13 cellular contexts compared by ENCODE assay signal in genomic region chr15:39785139-39785538, GRCh38. TPM values are rescaled to one million over a fixed set of nuclear protein-coding genes. Genes with fewer than 3 reads are reported as not detected.
DNase-seq lines count a peak whose midpoint lies in the region; ATAC-seq and TF ChIP-seq lines count a peak whose summit lies in the region.
"Had no signal": no experiment of that assay in that cellular context is flagged by ENCODE, and none has a peak within 500 bp of the region (broad histone marks: within the 10 kb centered on the region; RNA-seq: fewer than 3 reads in every experiment).

No MANE protein-coding gene starts in this region.

- no peak for ATAC-seq in activated CD4-positive, alpha-beta T cell treated with anti-CD3 and anti-CD28 coated beads for 36 hours
- ATAC-seq in GM19324 (IDR thresholded peaks at IDR 0.05; ENCODE audit: low FRiP score, unreplicated experiment): no peak
- ATAC-seq: activated CD4-positive, CD25-positive, alpha-beta regulatory T cell treated with anti-CD3 and anti-CD28 coated beads, Interleukin-2, amount 50 U/mL, for 24 hours had no signal

- POLR2A ChIA-PET in activated CD4-positive, alpha-beta T cell treated with anti-CD3 and anti-CD28 coated beads for 36 hours (lab: Charles Lee): no interaction called here

- no peak overlapping the region for H3K27ac ChIP-seq in ectodermal cell (ENCODE audit: insufficient read depth, low read depth, low read length, poor library complexity, severe bottlenecking)

- no peaks in the 10 kb centered on the region for H3K27me3 Mint-ChIP-seq in activated CD4-positive, alpha-beta T cell treated with anti-CD3 and anti-CD28 coated beads for 36 hours
- H3K27me3 Mint-ChIP-seq in progenitor cell of endocrine pancreas: no peaks in the 10 kb centered on the region
- H3K27me3 Mint-ChIP-seq: dendritic cell treated with granulocyte-macrophage colony-stimulating factor and Interleukin-4, amounts not matched to agents 40 ng/mL and 50 ng/mL, for 4 days had no signal

- no peak for DNase-seq in activated CD4-positive, alpha-beta T cell treated with anti-CD3 and anti-CD28 coated beads for 36 hours
- DNase-seq in activated CD4-positive, alpha-beta T cell treated with anti-CD3 and anti-CD28 coated beads for 4 hours: no peak
- DNase-seq in NCI-H2107 treated with DMSO at 0.1 percent for 48 hours (lab: John Stamatoyannopoulos, UW; ENCODE audit: unreplicated experiment) (peak; percentile 11), progenitor cell of endocrine pancreas (ENCODE audit: low spot score, unreplicated experiment) (no peak), A172 (ENCODE audit: low spot score) (no peak)
- DNase-seq in NK-92 treated with Interleukin-12 subunit alpha and Interleukin-12 subunit beta, amount 100 ng/mL, for 24 hours (lab: John Stamatoyannopoulos, UW): no peak
- DNase-seq: AML-193, head of caudate nucleus, NCI-H1436 had no signal

- H3K36me3 Mint-ChIP-seq in activated CD4-positive, alpha-beta T cell treated with anti-CD3 and anti-CD28 coated beads for 36 hours (ENCODE audit: low read depth): peaks cover 2% of the 10 kb centered on the region
- H3K36me3 Mint-ChIP-seq in progenitor cell of endocrine pancreas (ENCODE audit: insufficient read depth): no peaks in the 10 kb centered on the region

- intact Hi-C loops in activated CD4-positive, alpha-beta T cell treated with anti-CD3 and anti-CD28 coated beads for 36 hours (cut with DNase I, micrococcal nuclease): loop anchor here in 1 of 2 experiments (10.0 kb wide), 3 partner anchors 520 to 1230 kb away; partner anchors contain the start of genes IVD and PLCB2

- no peak overlapping the region for H3K4me3 Mint-ChIP-seq in activated CD4-positive, alpha-beta T cell treated with anti-CD3 and anti-CD28 coated beads for 36 hours
- peak overlapping the region; percentile 44 for H3K4me3 Mint-ChIP-seq in progenitor cell of endocrine pancreas (ENCODE audit: low read depth)
- H3K4me3 Mint-ChIP-seq: dendritic cell treated with granulocyte-macrophage colony-stimulating factor and Interleukin-4, amounts not matched to agents 40 ng/mL and 50 ng/mL, for 4 days had no signal

- no peaks in the 10 kb centered on the region for H3K36me3 ChIP-seq in ectodermal cell (ENCODE audit: control insufficient read depth, insufficient read depth, low read length)

- TF ChIP-seq CTCF in progenitor cell of endocrine pancreas (IDR thresholded peaks at IDR 0.05; ENCODE audit: unreplicated experiment): no peak

- peak overlapping the region; percentile 56 for H3K27ac Mint-ChIP-seq in activated CD4-positive, alpha-beta T cell treated with anti-CD3 and anti-CD28 coated beads for 36 hours
- no peak overlapping the region for H3K27ac Mint-ChIP-seq in progenitor cell of endocrine pancreas
- H3K27ac Mint-ChIP-seq: dendritic cell treated with granulocyte-macrophage colony-stimulating factor and Interleukin-4, amounts not matched to agents 40 ng/mL and 50 ng/mL, for 4 days had no signal

- H3K4me3 ChIP-seq in ectodermal cell (ENCODE audit: insufficient read depth, low read depth, low read length): peak overlapping the region; percentile 14

- H3K4me1 ChIP-seq in ectodermal cell (ENCODE audit: control insufficient read depth, insufficient read depth, low read length): peaks cover 10% of the 10 kb centered on the region

- no peaks in the 10 kb centered on the region for H3K9me3 Mint-ChIP-seq in activated CD4-positive, alpha-beta T cell treated with anti-CD3 and anti-CD28 coated beads for 36 hours (ENCODE audit: low read depth)
- peaks cover 9% of the 10 kb centered on the region for H3K9me3 Mint-ChIP-seq in progenitor cell of endocrine pancreas (ENCODE audit: low read depth)
- H3K9me3 Mint-ChIP-seq: dendritic cell treated with granulocyte-macrophage colony-stimulating factor and Interleukin-4, amounts not matched to agents 40 ng/mL and 50 ng/mL, for 4 days had no signal

- no peaks in the 10 kb centered on the region for H3K27me3 ChIP-seq in ectodermal cell (ENCODE audit: control insufficient read depth, insufficient read depth, low read length, poor library complexity, severe bottlenecking)

- H3K4me1 Mint-ChIP-seq in activated CD4-positive, alpha-beta T cell treated with anti-CD3 and anti-CD28 coated beads for 36 hours: peaks cover 57% of the 10 kb centered on the region
- peaks cover 37% of the 10 kb centered on the region for H3K4me1 Mint-ChIP-seq in progenitor cell of endocrine pancreas (ENCODE audit: low read depth)

- H3K9me3 ChIP-seq in ectodermal cell (ENCODE audit: control insufficient read depth, low read length): no peaks in the 10 kb centered on the region

- CTCF ChIA-PET in activated CD4-positive, alpha-beta T cell treated with anti-CD3 and anti-CD28 coated beads for 36 hours (lab: Charles Lee): interaction anchor here (0.6 to 1.3 kb wide), 13 partner anchors 8 to 490 kb away, joined by 3 to 7 read pairs (median 3); no protein-coding TSS in a partner anchor

- 84 to 89% methylated on average over 9 to 10 of the region's 10 CpGs for WGBS in ectodermal cell, 2 experiments

RNA-seq across cellular contexts. Expression of gene FSIP1, which starts 2.5 kb away (rescaled TPM):
- total RNA-seq in activated CD4-positive, alpha-beta T cell treated with anti-CD3 and anti-CD28 coated beads for 36 hours: under 1 TPM; 0.25 to 0.32 TPM
- polyA plus RNA-seq in ectodermal cell (2013, experiment 1 of 4): 4.5 TPM
- polyA plus RNA-seq in ectodermal cell (2013, experiment 2 of 4): 3.2 TPM
- 2.4 TPM for polyA plus RNA-seq in ectodermal cell (2013, experiment 3 of 4)
- 3.4 TPM for polyA plus RNA-seq in ectodermal cell (2013, experiment 4 of 4)
- total RNA-seq in progenitor cell of endocrine pancreas: 1.6 and 2.5 TPM in 2 replicates
- total RNA-seq in A172 (2014; rRNA removed; shearing (Covaris generic)): 0.41 and 0.86 TPM in 2 replicates
